In genomic region chr6:20850687-20851416, GRCh38 we compare ENCODE assay signal across 1 cellular context.
A peak's percentile ranks its signal among the peaks of the same experiment; 100 is the strongest.
TF ChIP-seq lines count a peak whose summit lies in the region.

No MANE protein-coding gene starts in this region.

TF ChIP-seq in K562, 482 proteins besides CTCF, POLR2A, EP300 and RAD21 (continued from another document):
- TF ChIP-seq ZNF609 (CRISPR knock-in tag; IDR thresholded peaks at IDR 0.05; ENCODE audit: borderline replicate concordance) (no peak), MAFG (tag; conservative IDR thresholded peaks at IDR 0.05) (peak; percentile 90), SREBF2 (CRISPR knock-in tag; IDR thresholded peaks at IDR 0.05) (no peak), GABPB2 (CRISPR knock-in tag; conservative IDR thresholded peaks at IDR 0.05) (no peak), U2AF1 (optimal IDR thresholded peaks at IDR 0.05; ENCODE audit: low read depth, low read length) (no peak), ASH1L (IDR thresholded peaks at IDR 0.05; ENCODE audit: borderline replicate concordance, low read depth, partially characterized antibody) (no peak), CBX1 (IDR thresholded peaks at IDR 0.05; ENCODE audit: low read depth) (no peak), HMGXB4 (CRISPR knock-in tag; IDR thresholded peaks at IDR 0.05) (no peak), ZNF316 (IDR thresholded peaks at IDR 0.05) (peak; percentile 98), PATZ1 (CRISPR knock-in tag; IDR thresholded peaks at IDR 0.05; ENCODE audit: borderline replicate concordance) (no peak), BCOR (IDR thresholded peaks at IDR 0.05) (no peak), NFE2L1 (tag; IDR thresholded peaks at IDR 0.05; ENCODE audit: borderline replicate concordance, low read depth) (no peak), MGA (IDR thresholded peaks at IDR 0.05) (no peak), JUNB (CRISPR knock-in tag; conservative IDR thresholded peaks at IDR 0.05) (no peak), C11orf30 (IDR thresholded peaks at IDR 0.05; ENCODE audit: low read depth) (peak; percentile 95), ILK (tag; IDR thresholded peaks at IDR 0.05; ENCODE audit: borderline replicate concordance, low read depth) (no peak), ZNF253 (CRISPR knock-in tag; conservative IDR thresholded peaks at IDR 0.05) (no peak), MAFF (IDR thresholded peaks at IDR 0.05; ENCODE audit: low read length) (peak; percentile 97)
